Comparison of ENCODE assay signal across 33 cellular contexts in genomic region chr7:3888096-3888495, GRCh38.
A peak's percentile ranks its signal among the peaks of the same experiment; 100 is the strongest.
DNase-seq lines count a peak whose midpoint lies in the region; ATAC-seq, FAIRE-seq and TF ChIP-seq lines count a peak whose summit lies in the region.
"Had no signal": no experiment of that assay in that cellular context is flagged by ENCODE, and none has a peak within 500 bp of the region (broad histone marks: within the 10 kb centered on the region; RNA-seq: fewer than 3 reads in every experiment).

No MANE protein-coding gene starts in this region.

- peak; percentile 36 for FAIRE-seq in bronchial epithelial cell (lab: Jason Lieb, UNC)
- FAIRE-seq: A549, endometrium, GM19239 had no signal

- DNase-seq in Caki2 (ENCODE audit: low read depth) (peak; percentile 38), bronchial epithelial cell (ENCODE audit: low read depth) (peak; percentile 3), fibroblast of pulmonary artery (ENCODE audit: low read depth) (peak; percentile 17), sciatic nerve (ENCODE audit: low spot score) (no peak), SIG-M5 (lab: John Stamatoyannopoulos, UW) (no peak), foreskin melanocyte (no peak)
- no peak for DNase-seq in activated CD8-positive, alpha-beta T cell treated with anti-CD3 and anti-CD28 coated beads for 36 hours
- DNase-seq: activated CD4-positive, alpha-beta T cell treated with anti-CD3 and anti-CD28 coated beads, Interleukin-2, amount 10 ng/mL, durations not matched to agents 24 days and 14 days; activated gamma-delta T cell; activated naive CD8-positive, alpha-beta T cell treated with anti-CD3 and anti-CD28 coated beads for 36 hours; activated T-cell treated with anti-CD3 and anti-CD28 coated beads, Interleukin-2, amount 50 U/mL, for 4 hours; CD8-positive, alpha-beta T cell; dorsolateral prefrontal cortex; EL; heart right ventricle; lower lobe of right lung; NCI-H1048; NCI-H510A; stimulated activated naive CD4-positive, alpha-beta T cell treated with Interleukin-2 at 50 U/mL for 16 hours; T-cell; WERI-Rb-1 had no signal

- no peaks in the 10 kb centered on the region for H3K36me3 ChIP-seq in bronchial epithelial cell (ENCODE audit: control insufficient read depth, insufficient read depth, low read length)
- H3K36me3 ChIP-seq: ascending aorta, heart right ventricle, lower lobe of right lung, thoracic aorta, WERI-Rb-1 had no signal

- no peak overlapping the region for H3K4me3 ChIP-seq in bronchial epithelial cell (ENCODE audit: low read depth, low read length)
- no peak overlapping the region for H3K4me3 ChIP-seq in fibroblast of pulmonary artery (replicated peaks; ENCODE audit: low read depth, low read length)
- H3K4me3 ChIP-seq: A549, ascending aorta, dorsolateral prefrontal cortex, GM23338, heart right ventricle, lower lobe of right lung, skin epidermis, thoracic aorta had no signal

- H3K27me3 ChIP-seq in bronchial epithelial cell (ENCODE audit: control insufficient read depth, insufficient read depth, low read length): no peaks in the 10 kb centered on the region
- H3K27me3 ChIP-seq: ascending aorta, dorsolateral prefrontal cortex, heart right ventricle had no signal

- H3K36me3 Mint-ChIP-seq in activated CD8-positive, alpha-beta T cell treated with anti-CD3 and anti-CD28 coated beads for 36 hours (ENCODE audit: low read depth): no peaks in the 10 kb centered on the region
- H3K36me3 Mint-ChIP-seq: activated naive CD8-positive, alpha-beta T cell treated with anti-CD3 and anti-CD28 coated beads for 36 hours; CD8-positive, alpha-beta T cell; T-cell had no signal

- in situ Hi-C loops in Caki2 (cut with HindIII; ENCODE audit: low pct_unique_long_range_greater_than_20kb, low sequenced_read_pairs): no loop called here

- peak; percentile 26 for ATAC-seq in sciatic nerve
- no peak for ATAC-seq in activated CD8-positive, alpha-beta T cell treated with anti-CD3 and anti-CD28 coated beads for 36 hours
- ATAC-seq in HG02678 (IDR thresholded peaks at IDR 0.05; ENCODE audit: unreplicated experiment): no peak
- ATAC-seq: A549; activated T-cell treated with anti-CD3 and anti-CD28 coated beads, Interleukin-2, amount 50 U/mL, for 4 hours; CD8-positive, alpha-beta T cell; GM23338; heart right ventricle; lower lobe of right lung; T-cell had no signal

- POLR2A ChIA-PET in activated CD8-positive, alpha-beta T cell treated with anti-CD3 and anti-CD28 coated beads for 36 hours (lab: Charles Lee): no interaction called here

- H3K4me1 Mint-ChIP-seq in activated CD8-positive, alpha-beta T cell treated with anti-CD3 and anti-CD28 coated beads for 36 hours (ENCODE audit: low read depth): no peaks in the 10 kb centered on the region
- H3K4me1 Mint-ChIP-seq: activated CD4-positive, alpha-beta T cell treated with anti-CD3 and anti-CD28 coated beads, Interleukin-2, amount 10 ng/mL, durations not matched to agents 24 days and 14 days; activated naive CD8-positive, alpha-beta T cell treated with anti-CD3 and anti-CD28 coated beads for 36 hours; B cell; central memory CD8-positive, alpha-beta T cell; IgD-negative memory B cell; T-cell had no signal

- intact Hi-C loops in sciatic nerve (cut with DNase I): no loop called here
- intact Hi-C loops in activated CD8-positive, alpha-beta T cell treated with anti-CD3 and anti-CD28 coated beads for 36 hours (cut with micrococcal nuclease): no loop called here

- H3K4me3 Mint-ChIP-seq in activated CD8-positive, alpha-beta T cell treated with anti-CD3 and anti-CD28 coated beads for 36 hours: no peak overlapping the region
- H3K4me3 Mint-ChIP-seq: activated CD4-positive, alpha-beta T cell treated with anti-CD3 and anti-CD28 coated beads, Interleukin-2, amount 10 ng/mL, durations not matched to agents 24 days and 14 days; activated naive CD8-positive, alpha-beta T cell treated with anti-CD3 and anti-CD28 coated beads for 36 hours; activated T-cell treated with anti-CD3 and anti-CD28 coated beads, Interleukin-2, amount 50 U/mL, for 4 hours; B cell; CD8-positive, alpha-beta T cell; central memory CD8-positive, alpha-beta T cell; GM23338; IgD-negative memory B cell; nephron; T-cell had no signal

- H3K27me3 Mint-ChIP-seq in activated CD8-positive, alpha-beta T cell treated with anti-CD3 and anti-CD28 coated beads for 36 hours: peaks cover 2% of the 10 kb centered on the region

- no peak for TF ChIP-seq CTCF in bronchial epithelial cell (IDR thresholded peaks at IDR 0.05; ENCODE audit: insufficient read depth, low read length, severe bottlenecking)
- TF ChIP-seq CTCF in fibroblast of pulmonary artery (IDR thresholded peaks at IDR 0.05; ENCODE audit: low read length, missing control alignments): no peak
- no peak for TF ChIP-seq CTCF in activated CD8-positive, alpha-beta T cell treated with anti-CD3 and anti-CD28 coated beads for 36 hours (IDR thresholded peaks at IDR 0.05)

- no peak overlapping the region for H3K27ac Mint-ChIP-seq in activated CD8-positive, alpha-beta T cell treated with anti-CD3 and anti-CD28 coated beads for 36 hours
- H3K27ac Mint-ChIP-seq: activated CD4-positive, alpha-beta T cell treated with anti-CD3 and anti-CD28 coated beads, Interleukin-2, amount 10 ng/mL, durations not matched to agents 24 days and 14 days; activated naive CD8-positive, alpha-beta T cell treated with anti-CD3 and anti-CD28 coated beads for 36 hours; B cell; CD8-positive, alpha-beta T cell; GM23338; IgD-negative memory B cell; nephron; T-cell had no signal

- CTCF ChIA-PET in activated CD8-positive, alpha-beta T cell treated with anti-CD3 and anti-CD28 coated beads for 36 hours (lab: Charles Lee): no interaction called here

- H3K9me3 Mint-ChIP-seq in activated CD8-positive, alpha-beta T cell treated with anti-CD3 and anti-CD28 coated beads for 36 hours: no peaks in the 10 kb centered on the region
- H3K9me3 Mint-ChIP-seq: activated CD4-positive, alpha-beta T cell treated with anti-CD3 and anti-CD28 coated beads, Interleukin-2, amount 10 ng/mL, durations not matched to agents 24 days and 14 days; activated naive CD8-positive, alpha-beta T cell treated with anti-CD3 and anti-CD28 coated beads for 36 hours; activated T-cell treated with anti-CD3 and anti-CD28 coated beads, Interleukin-2, amount 50 U/mL, for 4 hours; CD8-positive, alpha-beta T cell; central memory CD8-positive, alpha-beta T cell; GM23338; IgD-negative memory B cell; nephron; T-cell had no signal

Comparison
In these comparisons a context has a peak if more than half of its experiments do, and no peak if none do; other contexts are left out.
1. DNase-seq: peak in Caki2 (single experiment), bronchial epithelial cell (single experiment) and fibroblast of pulmonary artery (single experiment); none in sciatic nerve (single experiment), SIG-M5 (single experiment), activated CD8-positive, alpha-beta T cell treated with anti-CD3 and anti-CD28 coated beads for 36 hours (single experiment) and foreskin melanocyte (single experiment).